In genomic region chr12:45990468-45991288, GRCh38 we compare ENCODE assay signal across 8 cellular contexts. TPM values are rescaled to one million over a fixed set of nuclear protein-coding genes. Genes with fewer than 3 reads are reported as not detected.
DNase-seq lines count a peak whose midpoint lies in the region; ATAC-seq and TF ChIP-seq lines count a peak whose summit lies in the region.

SCAF11 (minus strand) TSS chr12:45990574; CDS start chr12:45964167, 26,407 bp downstream.

- intact Hi-C loops in lower lobe of right lung (cut with DNase I), result no loop called here

- peaks cover 42% of the 10 kb centered on the region for H3K4me1 ChIP-seq in lower lobe of right lung

- peak; percentile 97 for DNase-seq in COLO829 (ENCODE audit: low spot score)
- DNase-seq in HS-5 (ENCODE audit: low read depth), result peak; percentile 98
- DNase-seq in NK-92 (lab: John Stamatoyannopoulos, UW; ENCODE audit: unreplicated experiment), result peak; percentile 99
- DNase-seq in activated CD8-positive, alpha-beta memory T cell treated with anti-CD3 and anti-CD28 coated beads for 1 hour (ENCODE audit: extremely low read depth in 1 of 2, low read depth in 1 of 2), result peak; percentile 100
- peak; percentile 100 for DNase-seq in effector CD4-positive, alpha-beta T cell
- DNase-seq in lower lobe of right lung, result peak; percentile 100
- DNase-seq in stimulated activated CD4-positive, alpha-beta T cell treated with anti-CD3 and anti-CD28 coated beads, TNF-alpha, amount 100 ng/mL, for 24 hours (ENCODE audit: low read depth in 3 of 3), result peak; percentile 100

- H3K27me3 ChIP-seq in lower lobe of right lung (ENCODE audit: low read depth), result no peaks in the 10 kb centered on the region

- ATAC-seq in GM19468 (IDR thresholded peaks at IDR 0.05; ENCODE audit: extremely low read depth, unreplicated experiment) (peak; percentile 69), lower lobe of right lung (peak; percentile 95 to 97)

- H3K4me3 ChIP-seq in lower lobe of right lung, result peak within 1 kb of the TSS; percentile 86

- peak; percentile 89 for TF ChIP-seq CTCF in lower lobe of right lung (IDR thresholded peaks at IDR 0.05)

- no peaks in the 10 kb centered on the region for H3K9me3 ChIP-seq in lower lobe of right lung

- peak within 1 kb of the TSS; percentile 100 for H3K27ac ChIP-seq in lower lobe of right lung

- H3K36me3 ChIP-seq in lower lobe of right lung, result no peaks in the 10 kb centered on the region

RNA-seq across cellular contexts. Expression of gene SCAF11, which starts in this region (rescaled TPM):
- total RNA-seq in lower lobe of right lung, result 129 TPM

Comparison
In these comparisons a context has a peak if more than half of its experiments do, and no peak if none do; other contexts are left out.
1. Peak in every context shown above with its lines: DNase-seq, ATAC-seq, H3K4me3 ChIP-seq and H3K27ac ChIP-seq.